Comparison of ENCODE assay signal across 8 cellular contexts in genomic region chr17:7885357-7886226, GRCh38. TPM values are rescaled to one million over a fixed set of nuclear protein-coding genes. Genes with fewer than 3 reads are reported as not detected.
A peak's percentile ranks its signal among the peaks of the same experiment; 100 is the strongest.
DNase-seq lines count a peak whose midpoint lies in the region; ATAC-seq, FAIRE-seq and TF ChIP-seq lines count a peak whose summit lies in the region.

No MANE protein-coding gene starts in this region.

- peak overlapping the region; percentile 70 for H3K4me3 ChIP-seq in A549
- peak overlapping the region; percentile 75 for H3K4me3 ChIP-seq in endocrine pancreas (ENCODE audit: control insufficient read depth, insufficient read depth, low read length)
- peak overlapping the region; percentile 78 to 93 (median 84) for H3K4me3 ChIP-seq in stomach

- H3K36me3 ChIP-seq in endocrine pancreas (ENCODE audit: control insufficient read depth, insufficient read depth, low read length) (no peaks in the 10 kb centered on the region), stomach (peaks cover 3 to 25% (median 17%) of the 10 kb centered on the region in 4 donors)

- H3K4me3 Mint-ChIP-seq in activated CD4-positive, alpha-beta T cell treated with anti-CD3 and anti-CD28 coated beads, Interleukin-2, amount 10 ng/mL, durations not matched to agents 7 days and 5 days: peak overlapping the region; percentile 62
- peak overlapping the region; percentile 58 for H3K4me3 Mint-ChIP-seq in mesothelial cell of epicardium

- TF ChIP-seq CTCF in A549 (IDR thresholded peaks at IDR 0.05) (no peak), mesothelial cell of epicardium (IDR thresholded peaks at IDR 0.05; ENCODE audit: unreplicated experiment) (no peak), stomach (IDR thresholded peaks at IDR 0.05) (no peak)

- TF ChIP-seq POLR2A in A549 (IDR thresholded peaks at IDR 0.05; ENCODE audit: low read length) (peak; percentile 51), GM18526 (IDR thresholded peaks at IDR 0.05; ENCODE audit: extremely low read depth, insufficient read length) (peak; percentile 43), stomach (IDR thresholded peaks at IDR 0.05) (no peak)

- TF ChIP-seq RAD21 in A549 (conservative IDR thresholded peaks at IDR 0.05 in 1 of 2, IDR thresholded peaks at IDR 0.05 in 1 of 2): 0 out of 5 replicates have a peak, but pooled peaks of 1 of the 2 experiments have one; percentile 9

- peak overlapping the region; percentile 72 for H3K27ac Mint-ChIP-seq in activated CD4-positive, alpha-beta T cell treated with anti-CD3 and anti-CD28 coated beads, Interleukin-2, amount 10 ng/mL, durations not matched to agents 7 days and 5 days
- H3K27ac Mint-ChIP-seq in mesothelial cell of epicardium: no peak overlapping the region

- H3K9me3 Mint-ChIP-seq in activated CD4-positive, alpha-beta T cell treated with anti-CD3 and anti-CD28 coated beads, Interleukin-2, amount 10 ng/mL, durations not matched to agents 7 days and 5 days: no peaks in the 10 kb centered on the region
- no peaks in the 10 kb centered on the region for H3K9me3 Mint-ChIP-seq in mesothelial cell of epicardium

- H3K4me1 ChIP-seq in A549: peaks cover 38% of the 10 kb centered on the region
- peaks cover 5% of the 10 kb centered on the region for H3K4me1 ChIP-seq in endocrine pancreas (ENCODE audit: control insufficient read depth, insufficient read depth, low read length)
- H3K4me1 ChIP-seq in stomach: peaks cover 32 to 85% (median 75%) of the 10 kb centered on the region in 4 donors

- H3K9me3 ChIP-seq in A549: no peaks in the 10 kb centered on the region
- no peaks in the 10 kb centered on the region for H3K9me3 ChIP-seq in endocrine pancreas (ENCODE audit: control insufficient read depth, low read length)
- no peaks in the 10 kb centered on the region for H3K9me3 ChIP-seq in stomach

- POLR2A ChIA-PET in A549 (lab: Yijun Ruan, JAX): interaction anchor here (0.5 to 1.8 kb wide), 7 partner anchors 9 to 386 kb away, joined by 3 to 8 read pairs (median 3); partner anchors contain the start of genes NAA38 and RNF227
- POLR2A ChIA-PET in activated CD4-positive, alpha-beta T cell treated with anti-CD3 and anti-CD28 coated beads, Interleukin-2, amount 10 ng/mL, durations not matched to agents 7 days and 5 days (lab: Charles Lee): interaction anchor here (0.6 kb wide), 2 partner anchors 88 to 401 kb away, joined by 3 read pairs; no protein-coding TSS in a partner anchor

- peak overlapping the region; percentile 69 for H3K9ac ChIP-seq in endocrine pancreas (ENCODE audit: control insufficient read depth, insufficient read depth, low read length)

- under 1% methylated on average over 27 of the region's 65 CpGs for WGBS in A549 (ENCODE audit: missing lambda C conversion rate)
- WGBS in stomach, 5 donors: 0 to 2% (median 0%) methylated on average over 18 to 57 of the region's 65 CpGs

- DNase-seq in A549 (ENCODE audit: low read depth in 1 of 2, low spot score in 1 of 2) (peak; percentile 48 to 73), NCI-H146 treated with DMSO at 0.1 percent for 48 hours (lab: John Stamatoyannopoulos, UW; ENCODE audit: unreplicated experiment) (peak; percentile 55), mesothelial cell of epicardium (ENCODE audit: low spot score in 2 of 2, unreplicated experiment in 2 of 2) (peak in 1 of 2 experiments; percentile 55), stomach (peak; percentile 39)
- DNase-seq in activated CD4-positive, alpha-beta T cell treated with anti-CD3 and anti-CD28 coated beads, Interleukin-2, amount 10 ng/mL, durations not matched to agents 7 days and 5 days: peak; percentile 41

- no peaks in the 10 kb centered on the region for H3K27me3 ChIP-seq in endocrine pancreas (ENCODE audit: control insufficient read depth, insufficient read depth, low read length)
- H3K27me3 ChIP-seq in stomach: no peaks in the 10 kb centered on the region

- H3K27ac ChIP-seq in A549: peak overlapping the region; percentile 98
- H3K27ac ChIP-seq in stomach: peak overlapping the region; percentile 95 to 98 (median 97)

- intact Hi-C loops in stomach (cut with DNase I; ENCODE audit: low total_unique reads): no loop called here

- H3K4me1 Mint-ChIP-seq in activated CD4-positive, alpha-beta T cell treated with anti-CD3 and anti-CD28 coated beads, Interleukin-2, amount 10 ng/mL, durations not matched to agents 7 days and 5 days: peaks cover 12% of the 10 kb centered on the region
- peaks cover 6% of the 10 kb centered on the region for H3K4me1 Mint-ChIP-seq in mesothelial cell of epicardium

- TF ChIP-seq EP300 in A549 (IDR thresholded peaks at IDR 0.05) (peak in 1 of 2 experiments; percentile 36; a peak in 1 of 5 replicates), stomach (IDR thresholded peaks at IDR 0.05) (no peak)

- ATAC-seq in A549 (peak; percentile 4 to 29; a peak in 3 of 6 replicates), HG03108 (IDR thresholded peaks at IDR 0.05; ENCODE audit: unreplicated experiment) (no peak)

- CTCF ChIA-PET in A549 (lab: Yijun Ruan, JAX): interaction anchor here (0.6 to 1.4 kb wide), 6 partner anchors 13 to 189 kb away, joined by 3 to 7 read pairs (median 4); no protein-coding TSS in a partner anchor
- CTCF ChIA-PET in activated CD4-positive, alpha-beta T cell treated with anti-CD3 and anti-CD28 coated beads, Interleukin-2, amount 10 ng/mL, durations not matched to agents 7 days and 5 days (lab: Charles Lee): interaction anchor here (0.9 kb wide), 1 partner anchor 25 kb away, joined by 4 read pairs; no protein-coding TSS in a partner anchor

- peaks cover 14% of the 10 kb centered on the region for H3K36me3 Mint-ChIP-seq in activated CD4-positive, alpha-beta T cell treated with anti-CD3 and anti-CD28 coated beads, Interleukin-2, amount 10 ng/mL, durations not matched to agents 7 days and 5 days (ENCODE audit: low read depth)
- peaks cover 4% of the 10 kb centered on the region for H3K36me3 Mint-ChIP-seq in mesothelial cell of epicardium

- peak overlapping the region; percentile 92 for H3K4me2 ChIP-seq in A549

- no peak for FAIRE-seq in A549 (lab: Jason Lieb, UNC)

- H3K27me3 Mint-ChIP-seq in activated CD4-positive, alpha-beta T cell treated with anti-CD3 and anti-CD28 coated beads, Interleukin-2, amount 10 ng/mL, durations not matched to agents 7 days and 5 days: no peaks in the 10 kb centered on the region
- H3K27me3 Mint-ChIP-seq in mesothelial cell of epicardium (ENCODE audit: low read depth): no peaks in the 10 kb centered on the region

RNA-seq across cellular contexts. Expression of gene CHD3, which starts 3.0 kb away (rescaled TPM):
- 56.3 and 69.7 TPM in 2 replicates for polyA plus RNA-seq in A549 (2011; rRNA removed)
- 65.2 and 89.0 TPM in 2 replicates for polyA plus RNA-seq in A549 (2012; cell fraction: cytosol; rRNA removed)
- 224 and 249 TPM in 2 replicates for polyA plus RNA-seq in A549 (2012; cell fraction: nucleus; rRNA removed)
- 88.0 to 113 TPM (median 111 TPM) in 3 replicates for polyA plus RNA-seq in A549 (2017; fragmentation: RNase III; extraction: RNeasy Plus Mini Kit Qiagen cat#74134 plus additional on column Dnase treatment)
- polyA minus RNA-seq in A549 (2011; rRNA and poly(A)+ RNA removed): 139 and 156 TPM in 2 replicates
- total RNA-seq in activated CD4-positive, alpha-beta T cell treated with anti-CD3 and anti-CD28 coated beads, Interleukin-2, amount 10 ng/mL, durations not matched to agents 7 days and 5 days: 100 to 1,000 TPM; 216 to 223 TPM
- 333 to 339 TPM (median 337 TPM) in 3 replicates for total RNA-seq in mesothelial cell of epicardium
- 100 to 1,000 TPM in 1 of 5 donors, 10 to 100 TPM in 4; 43.0 to 190 (median 60.7) TPM for total RNA-seq in stomach
- 10 to 100 TPM; 51.9 to 97.3 (median 69.1) TPM for polyA plus RNA-seq in stomach

RNA-seq across cellular contexts. Expression of gene CYB5D1, which starts 27.8 kb away (rescaled TPM):
- polyA plus RNA-seq in A549 (2011; rRNA removed) (17.7 and 20.4 TPM in 2 replicates), A549 (2017; fragmentation: RNase III; extraction: RNeasy Plus Mini Kit Qiagen cat#74134 plus additional on column Dnase treatment) (26.4 to 28.2 TPM (median 28.1 TPM) in 3 replicates), stomach (1 to 10 TPM; 4.9 to 9.0 (median 5.3) TPM)
- 15.8 and 19.3 TPM in 2 replicates for polyA plus RNA-seq in A549 (2012; cell fraction: cytosol; rRNA removed)
- polyA plus RNA-seq in A549 (2012; cell fraction: nucleus; rRNA removed): 16.0 and 16.3 TPM in 2 replicates
- 10.9 and 13.0 TPM in 2 replicates for polyA minus RNA-seq in A549 (2011; rRNA and poly(A)+ RNA removed)
- 1 to 10 TPM; 8.2 to 9.0 TPM for total RNA-seq in activated CD4-positive, alpha-beta T cell treated with anti-CD3 and anti-CD28 coated beads, Interleukin-2, amount 10 ng/mL, durations not matched to agents 7 days and 5 days
- total RNA-seq in mesothelial cell of epicardium (12.5 to 13.0 TPM (median 13.0 TPM) in 3 replicates), stomach (10 to 100 TPM in 1 of 5 donors, 1 to 10 TPM in 3, not detected in 1; 1.8 to 12.0 (median 3.3) TPM)

RNA-seq across cellular contexts. Expression of gene NAA38, which starts 28.2 kb away (rescaled TPM):
- polyA plus RNA-seq in A549 (2011; rRNA removed) (98.9 and 102 TPM in 2 replicates), A549 (2017; fragmentation: RNase III; extraction: RNeasy Plus Mini Kit Qiagen cat#74134 plus additional on column Dnase treatment) (268 to 287 TPM (median 275 TPM) in 3 replicates), stomach (100 to 1,000 TPM; 131 to 153 (median 151) TPM)
- polyA plus RNA-seq in A549 (2012; cell fraction: cytosol; rRNA removed): 518 TPM in 2 replicates
- 332 and 388 TPM in 2 replicates for polyA plus RNA-seq in A549 (2012; cell fraction: nucleus; rRNA removed)
- polyA minus RNA-seq in A549 (2011; rRNA and poly(A)+ RNA removed): 18.6 and 32.8 TPM in 2 replicates
- 10 to 100 TPM; 84.2 to 93.0 TPM for total RNA-seq in activated CD4-positive, alpha-beta T cell treated with anti-CD3 and anti-CD28 coated beads, Interleukin-2, amount 10 ng/mL, durations not matched to agents 7 days and 5 days
- total RNA-seq in mesothelial cell of epicardium (63.9 to 67.2 TPM (median 66.4 TPM) in 3 replicates), stomach (100 to 1,000 TPM in 2 of 5 donors, 10 to 100 TPM in 3; 42.0 to 281 (median 94.5) TPM)

RNA-seq across cellular contexts. Expression of gene RNF227, which starts 30.5 kb away (rescaled TPM):
- polyA plus RNA-seq in A549 (2011; rRNA removed) (2.1 and 2.4 TPM in 2 replicates), A549 (2017; fragmentation: RNase III; extraction: RNeasy Plus Mini Kit Qiagen cat#74134 plus additional on column Dnase treatment) (1.7 to 4.1 TPM (median 3.7 TPM) in 3 replicates), stomach (1 to 10 TPM; 1.1 to 3.4 (median 1.2) TPM)
- 3.2 and 6.1 TPM in 2 replicates for polyA plus RNA-seq in A549 (2012; cell fraction: cytosol; rRNA removed)
- polyA plus RNA-seq in A549 (2012; cell fraction: nucleus; rRNA removed): 3.4 and 3.5 TPM in 2 replicates
- polyA minus RNA-seq in A549 (2011; rRNA and poly(A)+ RNA removed): 0.62 and 0.63 TPM in 2 replicates
- 1 to 10 TPM; 4.4 to 4.5 TPM for total RNA-seq in activated CD4-positive, alpha-beta T cell treated with anti-CD3 and anti-CD28 coated beads, Interleukin-2, amount 10 ng/mL, durations not matched to agents 7 days and 5 days
- total RNA-seq in mesothelial cell of epicardium (3.0 to 3.4 TPM (median 3.1 TPM) in 3 replicates), stomach (1 to 10 TPM in 4 of 5 donors, not detected in 1; 1.0 to 9.3 (median 6.0) TPM)

RNA-seq across cellular contexts. Expression of gene TMEM88, which starts 30.7 kb away (rescaled TPM):
- 0.48 and 0.57 TPM in 2 replicates for polyA plus RNA-seq in A549 (2011; rRNA removed)
- 0.29 and 0.44 TPM in 2 replicates for polyA plus RNA-seq in A549 (2012; cell fraction: cytosol; rRNA removed)
- polyA plus RNA-seq in A549 (2012; cell fraction: nucleus; rRNA removed): 11.6 and 16.8 TPM in 2 replicates
- polyA plus RNA-seq in A549 (2017; fragmentation: RNase III; extraction: RNeasy Plus Mini Kit Qiagen cat#74134 plus additional on column Dnase treatment): 0.17 to 0.73 TPM (median 0.33 TPM) in 3 replicates
- polyA minus RNA-seq in A549 (2011; rRNA and poly(A)+ RNA removed): 0.54 TPM in 1 of 2 replicates, not detected in the other
- under 1 TPM; 0.55 to 0.87 TPM for total RNA-seq in activated CD4-positive, alpha-beta T cell treated with anti-CD3 and anti-CD28 coated beads, Interleukin-2, amount 10 ng/mL, durations not matched to agents 7 days and 5 days
- 12.3 to 15.4 TPM (median 15.2 TPM) in 3 replicates for total RNA-seq in mesothelial cell of epicardium
- 1 to 10 TPM in 3 of 5 donors, not detected in 2; 1.8 to 3.8 (median 3.5) TPM for total RNA-seq in stomach
- 10 to 100 TPM; 17.0 to 36.0 (median 17.4) TPM for polyA plus RNA-seq in stomach

Comparison
In these comparisons a context has a peak if more than half of its experiments do, and no peak if none do; other contexts are left out.
1. POLR2A ChIP-seq: peak in A549 (single experiment) and GM18526 (single experiment); none in stomach (0 of 4).
2. Peak in every context shown above with its lines, with median percentiles within 50 percentile points of each other: H3K4me3 ChIP-seq.